ENCODE assay signal across 1 cellular context in the genomic region with DNA sequence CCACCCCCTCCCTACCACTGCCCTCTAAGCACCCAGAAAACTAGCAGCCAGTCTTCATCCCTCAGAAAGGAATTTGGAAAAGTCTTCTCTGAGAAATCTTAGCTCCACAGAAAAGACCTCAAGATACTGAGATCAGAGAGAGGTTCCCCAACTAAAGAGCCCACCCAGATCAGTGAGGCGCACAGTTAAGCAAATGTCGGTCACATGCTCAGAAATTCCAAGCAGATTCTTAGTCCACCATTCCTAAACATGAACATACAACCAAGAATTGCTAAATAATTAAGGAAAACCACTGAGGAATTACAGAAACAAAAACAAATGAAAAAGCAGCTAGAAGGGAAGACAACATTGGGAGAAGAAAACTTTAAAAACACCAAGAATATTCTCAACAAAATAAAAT.
TF ChIP-seq lines count a peak whose summit lies in the region.

No MANE protein-coding gene starts in this region.

TF ChIP-seq in K562, 482 proteins besides CTCF, POLR2A, EP300 and RAD21:
- TF ChIP-seq HDAC6 (IDR thresholded peaks at IDR 0.05; ENCODE audit: low read depth, low read length) = no peak
- TF ChIP-seq PHTF2 (CRISPR knock-in tag; IDR thresholded peaks at IDR 0.05) = no peak
- TF ChIP-seq HDAC1 (IDR thresholded peaks at IDR 0.05) = no peak
- TF ChIP-seq CBFB (CRISPR knock-in tag; IDR thresholded peaks at IDR 0.05) = no peak
- no peak for TF ChIP-seq ZNF778 (CRISPR knock-in tag; IDR thresholded peaks at IDR 0.05)
- TF ChIP-seq, protein P1, sequence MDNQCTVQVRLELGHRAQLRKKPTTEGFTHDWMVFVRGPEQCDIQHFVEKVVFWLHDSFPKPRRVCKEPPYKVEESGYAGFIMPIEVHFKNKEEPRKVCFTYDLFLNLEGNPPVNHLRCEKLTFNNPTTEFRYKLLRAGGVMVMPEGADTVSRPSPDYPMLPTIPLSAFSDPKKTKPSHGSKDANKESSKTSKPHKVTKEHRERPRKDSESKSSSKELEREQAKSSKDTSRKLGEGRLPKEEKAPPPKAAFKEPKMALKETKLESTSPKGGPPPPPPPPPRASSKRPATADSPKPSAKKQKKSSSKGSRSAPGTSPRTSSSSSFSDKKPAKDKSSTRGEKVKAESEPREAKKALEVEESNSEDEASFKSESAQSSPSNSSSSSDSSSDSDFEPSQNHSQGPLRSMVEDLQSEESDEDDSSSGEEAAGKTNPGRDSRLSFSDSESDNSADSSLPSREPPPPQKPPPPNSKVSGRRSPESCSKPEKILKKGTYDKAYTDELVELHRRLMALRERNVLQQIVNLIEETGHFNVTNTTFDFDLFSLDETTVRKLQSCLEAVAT (IDR thresholded peaks at IDR 0.05) = no peak
- TF ChIP-seq DNMT1 (IDR thresholded peaks at IDR 0.05) = no peak
- TF ChIP-seq TGIF2 (CRISPR knock-in tag; IDR thresholded peaks at IDR 0.05) = no peak
- no peak for TF ChIP-seq MECOM (CRISPR knock-in tag; IDR thresholded peaks at IDR 0.05)
- no peak for TF ChIP-seq ETV6 (IDR thresholded peaks at IDR 0.05; ENCODE audit: borderline replicate concordance in 1 of 2, low read depth in 2 of 2, low read length in 1 of 2)
- no peak for TF ChIP-seq ETV6 (CRISPR knock-in tag; IDR thresholded peaks at IDR 0.05; ENCODE audit: borderline replicate concordance)
- TF ChIP-seq, protein P2, sequence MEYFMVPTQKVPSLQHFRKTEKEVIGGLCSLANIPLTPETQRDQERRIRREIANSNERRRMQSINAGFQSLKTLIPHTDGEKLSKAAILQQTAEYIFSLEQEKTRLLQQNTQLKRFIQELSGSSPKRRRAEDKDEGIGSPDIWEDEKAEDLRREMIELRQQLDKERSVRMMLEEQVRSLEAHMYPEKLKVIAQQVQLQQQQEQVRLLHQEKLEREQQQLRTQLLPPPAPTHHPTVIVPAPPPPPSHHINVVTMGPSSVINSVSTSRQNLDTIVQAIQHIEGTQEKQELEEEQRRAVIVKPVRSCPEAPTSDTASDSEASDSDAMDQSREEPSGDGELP (CRISPR knock-in tag; IDR thresholded peaks at IDR 0.05; ENCODE audit: borderline replicate concordance) = no peak
- TF ChIP-seq, protein P3, sequence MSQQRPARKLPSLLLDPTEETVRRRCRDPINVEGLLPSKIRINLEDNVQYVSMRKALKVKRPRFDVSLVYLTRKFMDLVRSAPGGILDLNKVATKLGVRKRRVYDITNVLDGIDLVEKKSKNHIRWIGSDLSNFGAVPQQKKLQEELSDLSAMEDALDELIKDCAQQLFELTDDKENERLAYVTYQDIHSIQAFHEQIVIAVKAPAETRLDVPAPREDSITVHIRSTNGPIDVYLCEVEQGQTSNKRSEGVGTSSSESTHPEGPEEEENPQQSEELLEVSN (IDR thresholded peaks at IDR 0.05; ENCODE audit: borderline replicate concordance in 1 of 2, extremely low read depth in 1 of 2, insufficient read depth in 1 of 2, insufficient read length in 1 of 2, low read depth in 1 of 2, low read length in 1 of 2, poor library complexity in 1 of 2, severe bottlenecking in 1 of 2) = no peak
- no peak for TF ChIP-seq NCOR1 (IDR thresholded peaks at IDR 0.05)
